Comparison of ENCODE assay signal across 27 cellular contexts in the genomic region with DNA sequence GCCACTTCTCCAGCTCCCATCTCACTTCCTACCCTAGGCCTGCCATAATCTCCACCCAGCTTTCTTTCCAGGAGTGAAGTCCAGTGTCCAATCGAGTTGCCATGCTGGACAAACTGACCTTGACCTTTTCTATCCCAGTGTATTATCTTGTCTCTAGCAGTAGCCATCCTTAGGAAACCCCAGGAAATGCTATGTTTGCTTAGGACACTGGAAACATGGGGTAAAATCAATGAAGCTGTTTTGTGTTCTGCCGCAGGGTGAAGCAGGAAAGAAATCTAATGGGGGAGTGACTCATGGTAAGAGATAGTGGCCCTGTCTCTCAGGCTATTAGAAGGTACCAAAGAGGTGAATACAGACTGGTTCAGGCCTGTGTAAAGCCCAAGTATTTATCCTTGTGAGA.
DNase-seq lines count a peak whose midpoint lies in the region; ATAC-seq, FAIRE-seq and TF ChIP-seq lines count a peak whose summit lies in the region.
"Had no signal": no experiment of that assay in that cellular context is flagged by ENCODE, and none has a peak within 500 bp of the region (broad histone marks: within the 10 kb centered on the region; RNA-seq: fewer than 3 reads in every experiment).

No MANE protein-coding gene starts in this region.

- no peak for FAIRE-seq in HepG2 (lab: Jason Lieb, UNC)
- FAIRE-seq: A204.1, GM12891, GM19239 had no signal

- H2BK5ac ChIP-seq in mesenchymal stem cell (ENCODE audit: low read depth, low read length, poor library complexity, severe bottlenecking) = no peak overlapping the region

- CTCF ChIA-PET in HepG2 (lab: Yijun Ruan, JAX; ENCODE audit: low intra/inter-chr PET ratio, low total read pairs) = no interaction called here

- H3K9ac ChIP-seq in HepG2 (ENCODE audit: insufficient read depth, low read depth, low read length) (no peak overlapping the region), mesenchymal stem cell (ENCODE audit: low read length) (no peak overlapping the region)
- H3K9ac ChIP-seq: BLaER1 had no signal

- H4K8ac ChIP-seq in mesenchymal stem cell (ENCODE audit: low read length) = no peak overlapping the region

- H3K14ac ChIP-seq in mesenchymal stem cell (ENCODE audit: low read length in 2 of 2) = no peak overlapping the region

- no peak overlapping the region for H4K91ac ChIP-seq in mesenchymal stem cell (ENCODE audit: low read length)

- no peaks in the 10 kb centered on the region for H4K20me1 ChIP-seq in HepG2 (ENCODE audit: insufficient read depth, low read length)
- H4K20me1 ChIP-seq: BLaER1 had no signal

- no peak for TF ChIP-seq CTCF in HepG2 (CRISPR knock-in tag; IDR thresholded peaks at IDR 0.05)
- TF ChIP-seq CTCF in right lobe of liver (IDR thresholded peaks at IDR 0.05) = no peak

- 10% methylated on average over 2 of the region's 2 CpGs for WGBS in HepG2 (ENCODE audit: low lambda C conversion rate)
- 35% methylated on average over 2 of the region's 2 CpGs for WGBS in right lobe of liver (ENCODE audit: insufficient coverage, low coverage, low lambda C conversion rate, missing lambda C conversion rate)
- 74% methylated on average over 2 of the region's 2 CpGs for WGBS in mesenchymal stem cell

- no peak overlapping the region for H3K23ac ChIP-seq in mesenchymal stem cell (ENCODE audit: low read length in 2 of 2)

- H2BK12ac ChIP-seq in mesenchymal stem cell (ENCODE audit: low read length in 2 of 2) = no peak overlapping the region

- TF ChIP-seq EP300 in HepG2 (IDR thresholded peaks at IDR 0.05; ENCODE audit: low read depth in 2 of 2, low read length in 2 of 2) (no peak), HepG2 (CRISPR knock-in tag; IDR thresholded peaks at IDR 0.05; ENCODE audit: borderline replicate concordance) (no peak)

- BruUV-seq in HepG2 (replicated peaks; lab: Mats Ljungman, UMichigan) = no TSS peak

- intact Hi-C loops in HepG2 (cut with micrococcal nuclease; ENCODE audit: unreplicated experiment) = no loop called here
- intact Hi-C loops in right lobe of liver (cut with DNase I) = no loop called here

- H3K79me2 ChIP-seq in HepG2 (ENCODE audit: insufficient read depth, low read length) = no peaks in the 10 kb centered on the region

- no peak for TF ChIP-seq RAD21 in HepG2 (CRISPR knock-in tag; IDR thresholded peaks at IDR 0.05)

- no peak overlapping the region for H3K4me2 ChIP-seq in HepG2 (ENCODE audit: low read depth, low read length)
- no peak overlapping the region for H3K4me2 ChIP-seq in mesenchymal stem cell (ENCODE audit: low read length, poor library complexity, severe bottlenecking)

- in situ Hi-C loops in HepG2 (cut with HindIII; ENCODE audit: extremely low pct_ligation_motif_present, low pct_unique_long_range_greater_than_20kb) = no loop called here

- no peak overlapping the region for H2AFZ ChIP-seq in HepG2 (ENCODE audit: low read length)
- H2AFZ ChIP-seq in mesenchymal stem cell (ENCODE audit: low read depth, low read length) = no peak overlapping the region

- H3K27ac ChIP-seq in HepG2 (ENCODE audit: extremely low read length, insufficient read depth, low read length) (no peak overlapping the region), right lobe of liver (no peak overlapping the region), mesenchymal stem cell (ENCODE audit: low read length, poor library complexity, severe bottlenecking) (no peak overlapping the region)
- H3K27ac ChIP-seq: BLaER1 had no signal

- no peaks in the 10 kb centered on the region for H3K27me3 ChIP-seq in HepG2 (ENCODE audit: control insufficient read depth in 1 of 2, insufficient read depth in 2 of 2, low read length in 2 of 2)
- H3K27me3 ChIP-seq in right lobe of liver = no peaks in the 10 kb centered on the region
- H3K27me3 ChIP-seq in mesenchymal stem cell (ENCODE audit: control insufficient read depth in 1 of 2, insufficient read depth in 1 of 2, low read length in 2 of 2) = no peaks in the 10 kb centered on the region
- H3K27me3 ChIP-seq: BE2C, BLaER1 had no signal

- ATAC-seq in HepG2 (peak; percentile 76), right lobe of liver (no peak), HG02884 (IDR thresholded peaks at IDR 0.05; ENCODE audit: unreplicated experiment) (no peak), HG03571 (IDR thresholded peaks at IDR 0.05; ENCODE audit: unreplicated experiment) (no peak)

- no peak overlapping the region for H3K4me3 ChIP-seq in HepG2 (replicated peaks in 1 of 3; ENCODE audit: insufficient read depth in 1 of 3, low read depth in 2 of 3, low read length in 3 of 3)
- no peak overlapping the region for H3K4me3 ChIP-seq in right lobe of liver
- H3K4me3 ChIP-seq in mesenchymal stem cell (ENCODE audit: insufficient read depth in 1 of 2, low read depth in 1 of 2, low read length in 2 of 2) = no peak overlapping the region
- H3K4me3 ChIP-seq: BLaER1 had no signal

- H3K79me1 ChIP-seq in mesenchymal stem cell (replicated peaks; ENCODE audit: low read length, poor library complexity, severe bottlenecking) = no peaks in the 10 kb centered on the region

- no peak overlapping the region for H3K18ac ChIP-seq in mesenchymal stem cell (ENCODE audit: low read depth in 1 of 2, low read length in 2 of 2)

- H2BK120ac ChIP-seq in mesenchymal stem cell (ENCODE audit: low read depth, low read length) = no peak overlapping the region

- TF ChIP-seq POLR2A in HepG2 (IDR thresholded peaks at IDR 0.05; ENCODE audit: insufficient read depth in 1 of 2, low read depth in 2 of 2, low read length in 2 of 2) (no peak), right lobe of liver (IDR thresholded peaks at IDR 0.05) (no peak)

- DNase-seq in HepG2 (ENCODE audit: low spot score) (no peak), right lobe of liver (no peak), M059J (ENCODE audit: low read depth) (peak; percentile 10), NCI-H146 treated with DMSO at 0.1 percent for 48 hours (lab: John Stamatoyannopoulos, UW; ENCODE audit: unreplicated experiment) (peak; percentile 96), mesenchymal stem cell (no peak), GDM1 (lab: John Stamatoyannopoulos, UW) (no peak)
- DNase-seq: 8988T; ACHN; BE2C; C1 segment of cervical spinal cord; CD4-positive, alpha-beta memory T cell; CD4-positive, CD25-positive, alpha-beta regulatory T cell; CD8-positive, alpha-beta memory T cell; COR-L47; DMS 273 treated with DMSO at 0.1 percent for 48 hours; DMS153; DMS53; DMS79; DND-41; EL; GF-D8 had no signal

- H2BK15ac ChIP-seq in mesenchymal stem cell (ENCODE audit: low read depth, poor library complexity, severe bottlenecking) = no peak overlapping the region

- H3K4me1 ChIP-seq in HepG2 (ENCODE audit: insufficient read depth, low read length) (no peaks in the 10 kb centered on the region), right lobe of liver (no peaks in the 10 kb centered on the region), mesenchymal stem cell (ENCODE audit: control insufficient read depth, insufficient read depth, low read depth, low read length) (peaks cover 8% of the 10 kb centered on the region)
- H3K4me1 ChIP-seq: BE2C had no signal

- POLR2A ChIA-PET in HepG2 (lab: Yijun Ruan, JAX) = no interaction called here

- H3K9me3 ChIP-seq in HepG2 (ENCODE audit: low read length) = peaks cover 77% of the 10 kb centered on the region
- no peaks in the 10 kb centered on the region for H3K9me3 ChIP-seq in right lobe of liver
- H3K9me3 ChIP-seq in mesenchymal stem cell (ENCODE audit: control insufficient read depth, low read length) = no peaks in the 10 kb centered on the region
- H3K9me3 ChIP-seq: BE2C, BLaER1 had no signal

- H3K36me3 ChIP-seq in HepG2 (replicated peaks in 1 of 2; ENCODE audit: control insufficient read depth in 1 of 2, insufficient read depth in 2 of 2, low read length in 2 of 2) (no peaks in the 10 kb centered on the region), right lobe of liver (no peaks in the 10 kb centered on the region), mesenchymal stem cell (ENCODE audit: control insufficient read depth in 1 of 2, insufficient read depth in 2 of 2, low read depth in 1 of 2, low read length in 2 of 2) (no peaks in the 10 kb centered on the region)
- H3K36me3 ChIP-seq: BE2C, BLaER1 had no signal

- peak overlapping the region; percentile 35 for H2AK5ac ChIP-seq in mesenchymal stem cell (ENCODE audit: low read length, severe bottlenecking)

- no peak overlapping the region for H3K4ac ChIP-seq in mesenchymal stem cell (ENCODE audit: low read depth in 1 of 2, low read length in 2 of 2)

TF ChIP-seq in HepG2, 621 proteins besides CTCF, POLR2A, EP300 and RAD21 (continues in another document):
- no peak for TF ChIP-seq ATF7 (IDR thresholded peaks at IDR 0.05)
- TF ChIP-seq ATF7 (CRISPR knock-in tag; IDR thresholded peaks at IDR 0.05) = no peak
- TF ChIP-seq KLF16 (CRISPR knock-in tag; IDR thresholded peaks at IDR 0.05) = no peak
- TF ChIP-seq, protein P1, sequence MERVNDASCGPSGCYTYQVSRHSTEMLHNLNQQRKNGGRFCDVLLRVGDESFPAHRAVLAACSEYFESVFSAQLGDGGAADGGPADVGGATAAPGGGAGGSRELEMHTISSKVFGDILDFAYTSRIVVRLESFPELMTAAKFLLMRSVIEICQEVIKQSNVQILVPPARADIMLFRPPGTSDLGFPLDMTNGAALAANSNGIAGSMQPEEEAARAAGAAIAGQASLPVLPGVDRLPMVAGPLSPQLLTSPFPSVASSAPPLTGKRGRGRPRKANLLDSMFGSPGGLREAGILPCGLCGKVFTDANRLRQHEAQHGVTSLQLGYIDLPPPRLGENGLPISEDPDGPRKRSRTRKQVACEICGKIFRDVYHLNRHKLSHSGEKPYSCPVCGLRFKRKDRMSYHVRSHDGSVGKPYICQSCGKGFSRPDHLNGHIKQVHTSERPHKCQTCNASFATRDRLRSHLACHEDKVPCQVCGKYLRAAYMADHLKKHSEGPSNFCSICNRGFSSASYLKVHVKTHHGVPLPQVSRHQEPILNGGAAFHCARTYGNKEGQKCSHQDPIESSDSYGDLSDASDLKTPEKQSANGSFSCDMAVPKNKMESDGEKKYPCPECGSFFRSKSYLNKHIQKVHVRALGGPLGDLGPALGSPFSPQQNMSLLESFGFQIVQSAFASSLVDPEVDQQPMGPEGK (CRISPR knock-in tag; IDR thresholded peaks at IDR 0.05) = no peak
- TF ChIP-seq RCOR2 (CRISPR knock-in tag; IDR thresholded peaks at IDR 0.05) = no peak
- no peak for TF ChIP-seq SMAD9 (CRISPR knock-in tag; IDR thresholded peaks at IDR 0.05)
- TF ChIP-seq ZNF17 (CRISPR knock-in tag; IDR thresholded peaks at IDR 0.05) = no peak
- TF ChIP-seq ZFP37 (CRISPR knock-in tag; IDR thresholded peaks at IDR 0.05; ENCODE audit: borderline replicate concordance) = no peak
- no peak for TF ChIP-seq PAWR (CRISPR knock-in tag; IDR thresholded peaks at IDR 0.05; ENCODE audit: borderline replicate concordance)
- TF ChIP-seq PBX2 (CRISPR knock-in tag; IDR thresholded peaks at IDR 0.05) = no peak

Comparison
In these comparisons a context has a peak if more than half of its experiments do, and no peak if none do; other contexts are left out.
1. DNase-seq: peak in M059J (single experiment) and NCI-H146 treated with DMSO at 0.1 percent for 48 hours (single experiment); none in HepG2 (single experiment), right lobe of liver (0 of 3), mesenchymal stem cell (single experiment) and GDM1 (single experiment).